Comparison of ENCODE assay signal across 13 cellular contexts in genomic region chr6:152575621-152576150, GRCh38.
DNase-seq lines count a peak whose midpoint lies in the region; ATAC-seq, FAIRE-seq and TF ChIP-seq lines count a peak whose summit lies in the region.
"Had no signal": no experiment of that assay in that cellular context is flagged by ENCODE, and none has a peak within 500 bp of the region (broad histone marks: within the 10 kb centered on the region; RNA-seq: fewer than 3 reads in every experiment).

No MANE protein-coding gene starts in this region.

- H3K9me3 Mint-ChIP-seq in HFFc6: no peaks in the 10 kb centered on the region
- no peaks in the 10 kb centered on the region for H3K9me3 Mint-ChIP-seq in activated CD4-positive, alpha-beta T cell treated with anti-CD3 and anti-CD28 coated beads, Interleukin-2, amount 10 ng/mL, durations not matched to agents 7 days and 5 days
- H3K9me3 Mint-ChIP-seq: activated naive CD4-positive, alpha-beta T cell treated with anti-CD3 and anti-CD28 coated beads, Interleukin-2, amount 10 ng/mL, durations not matched to agents 7 days and 5 days had no signal

- H4K20me1 ChIP-seq in keratinocyte (ENCODE audit: control insufficient read depth, extremely low read depth, insufficient read depth, low read length): no peaks in the 10 kb centered on the region

- 17 to 28% methylated on average over 4 of the region's 4 CpGs for WGBS in upper lobe of left lung, 2 donors

- no peak overlapping the region for H3K27ac ChIP-seq in keratinocyte (ENCODE audit: control insufficient read depth, insufficient read depth, low read length)
- H3K27ac ChIP-seq in upper lobe of left lung: peak overlapping the region; percentile 48 to 79 (median 62)

- H3K27me3 Mint-ChIP-seq in HFFc6 (ENCODE audit: insufficient read depth): no peaks in the 10 kb centered on the region
- H3K27me3 Mint-ChIP-seq in activated CD4-positive, alpha-beta T cell treated with anti-CD3 and anti-CD28 coated beads, Interleukin-2, amount 10 ng/mL, durations not matched to agents 7 days and 5 days: no peaks in the 10 kb centered on the region
- H3K27me3 Mint-ChIP-seq: activated naive CD4-positive, alpha-beta T cell treated with anti-CD3 and anti-CD28 coated beads, Interleukin-2, amount 10 ng/mL, durations not matched to agents 7 days and 5 days had no signal

- H3K9ac ChIP-seq in keratinocyte (ENCODE audit: control insufficient read depth, extremely low read depth, insufficient read depth, low read length): no peak overlapping the region

- H3K4me3 Mint-ChIP-seq in HFFc6: peak overlapping the region; percentile 25; the same call in 1 of the 2 replicates
- no peak overlapping the region for H3K4me3 Mint-ChIP-seq in activated CD4-positive, alpha-beta T cell treated with anti-CD3 and anti-CD28 coated beads, Interleukin-2, amount 10 ng/mL, durations not matched to agents 7 days and 5 days
- H3K4me3 Mint-ChIP-seq: activated naive CD4-positive, alpha-beta T cell treated with anti-CD3 and anti-CD28 coated beads, Interleukin-2, amount 10 ng/mL, durations not matched to agents 7 days and 5 days had no signal

- peaks cover 9% of the 10 kb centered on the region; the same call in 1 of the 2 replicates for H3K36me3 Mint-ChIP-seq in HFFc6 (ENCODE audit: low read depth)
- H3K36me3 Mint-ChIP-seq in activated CD4-positive, alpha-beta T cell treated with anti-CD3 and anti-CD28 coated beads, Interleukin-2, amount 10 ng/mL, durations not matched to agents 7 days and 5 days (ENCODE audit: low read depth): no peaks in the 10 kb centered on the region
- H3K36me3 Mint-ChIP-seq: activated naive CD4-positive, alpha-beta T cell treated with anti-CD3 and anti-CD28 coated beads, Interleukin-2, amount 10 ng/mL, durations not matched to agents 7 days and 5 days had no signal

- in situ Hi-C loops in astrocyte of the spinal cord (cut with HindIII; ENCODE audit: low sequenced_read_pairs): no loop called here

- peak; percentile 86 for FAIRE-seq in keratinocyte (lab: Jason Lieb, UNC)

- no peak overlapping the region for H2AFZ ChIP-seq in keratinocyte (ENCODE audit: control insufficient read depth, low read length)

- H3K9me3 ChIP-seq in keratinocyte (ENCODE audit: control insufficient read depth, low read depth, low read length) (no peaks in the 10 kb centered on the region), upper lobe of left lung (no peaks in the 10 kb centered on the region)

- DNase-seq in HFFc6 (peak; percentile 45), astrocyte of the spinal cord (ENCODE audit: low read depth, low spot score) (peak; percentile 16), keratinocyte (ENCODE audit: low read depth, low spot score) (peak; percentile 33), upper lobe of left lung (peak in 1 of 2 donors; percentile 52)
- DNase-seq in activated CD4-positive, alpha-beta T cell treated with anti-CD3 and anti-CD28 coated beads, Interleukin-2, amount 10 ng/mL, durations not matched to agents 7 days and 5 days: no peak
- no peak for DNase-seq in activated CD4-positive, CD25-positive, alpha-beta regulatory T cell (lab: John Stamatoyannopoulos, UW)
- DNase-seq: activated naive CD4-positive, alpha-beta T cell treated with anti-CD3 and anti-CD28 coated beads, Interleukin-2, amount 10 ng/mL, durations not matched to agents 7 days and 5 days; GF-D8; left cardiac atrium; NCI-H2029 treated with DMSO at 0.1 percent for 48 hours; RPMI8226 had no signal

- no peaks in the 10 kb centered on the region for H3K36me3 ChIP-seq in keratinocyte (ENCODE audit: control insufficient read depth in 2 of 2, extremely low read depth in 1 of 2, insufficient read depth in 2 of 2, low read length in 2 of 2)
- no peaks in the 10 kb centered on the region for H3K36me3 ChIP-seq in upper lobe of left lung

- H3K4me3 ChIP-seq in astrocyte of the spinal cord (ENCODE audit: low read depth, low read length) (no peak overlapping the region), keratinocyte (ENCODE audit: control insufficient read depth in 2 of 3, extremely low read depth in 1 of 3, insufficient read depth in 2 of 3, low read depth in 1 of 3, low read length in 3 of 3) (no peak overlapping the region), upper lobe of left lung (no peak overlapping the region)

- dilution Hi-C loops in keratinocyte (cut with MboI; ENCODE audit: extremely low pct_ligation_motif_present, low sequenced_read_pairs): no loop called here

- peak overlapping the region; percentile 43 for H3K4me2 ChIP-seq in keratinocyte (ENCODE audit: control insufficient read depth, extremely low read depth, insufficient read depth, low read depth, low read length)

- POLR2A ChIA-PET in activated CD4-positive, alpha-beta T cell treated with anti-CD3 and anti-CD28 coated beads, Interleukin-2, amount 10 ng/mL, durations not matched to agents 7 days and 5 days (lab: Charles Lee): no interaction called here

- H3K27me3 ChIP-seq in keratinocyte (ENCODE audit: control insufficient read depth, extremely low read depth, insufficient read depth, low read length): no peaks in the 10 kb centered on the region
- H3K27me3 ChIP-seq in upper lobe of left lung: no peaks in the 10 kb centered on the region

- peak in 1 of 4 donors; percentile 83 for TF ChIP-seq EP300 in upper lobe of left lung (IDR thresholded peaks at IDR 0.05)

- no peak for TF ChIP-seq POLR2A in upper lobe of left lung (IDR thresholded peaks at IDR 0.05)

- H3K79me2 ChIP-seq in keratinocyte (ENCODE audit: control insufficient read depth, insufficient read depth, low read length): no peaks in the 10 kb centered on the region

- CTCF ChIA-PET in activated CD4-positive, alpha-beta T cell treated with anti-CD3 and anti-CD28 coated beads, Interleukin-2, amount 10 ng/mL, durations not matched to agents 7 days and 5 days (lab: Charles Lee): interaction anchor here (0.6 kb wide), 1 partner anchor 57 kb away, joined by 3 read pairs; no protein-coding TSS in a partner anchor

- H3K4me1 ChIP-seq in keratinocyte (ENCODE audit: control insufficient read depth, extremely low read depth, insufficient read depth, low read length): peaks cover 28% of the 10 kb centered on the region
- H3K4me1 ChIP-seq in upper lobe of left lung: peaks cover 37 to 45% (median 45%) of the 10 kb centered on the region in 4 donors

- H3K27ac Mint-ChIP-seq in HFFc6: peak overlapping the region; percentile 45; the same call in 1 of the 2 replicates
- H3K27ac Mint-ChIP-seq in activated CD4-positive, alpha-beta T cell treated with anti-CD3 and anti-CD28 coated beads, Interleukin-2, amount 10 ng/mL, durations not matched to agents 7 days and 5 days: no peak overlapping the region
- H3K27ac Mint-ChIP-seq: activated naive CD4-positive, alpha-beta T cell treated with anti-CD3 and anti-CD28 coated beads, Interleukin-2, amount 10 ng/mL, durations not matched to agents 7 days and 5 days had no signal

- H3K9me1 ChIP-seq in keratinocyte (ENCODE audit: control insufficient read depth, extremely low read depth, insufficient read depth, low read length): no peaks in the 10 kb centered on the region

- TF ChIP-seq CTCF in HFFc6 (IDR thresholded peaks at IDR 0.05): no peak
- TF ChIP-seq CTCF in astrocyte of the spinal cord (IDR thresholded peaks at IDR 0.05; ENCODE audit: low read depth, low read length): no peak
- TF ChIP-seq CTCF in keratinocyte (optimal IDR thresholded peaks at IDR 0.05 in 1 of 3, IDR thresholded peaks at IDR 0.05 in 1 of 3, conservative IDR thresholded peaks at IDR 0.05 in 1 of 3; ENCODE audit: extremely low read depth in 1 of 3, insufficient read depth in 2 of 3, low read length in 3 of 3): no peak
- TF ChIP-seq CTCF in upper lobe of left lung (IDR thresholded peaks at IDR 0.05): no peak

- peak; percentile 73 for ATAC-seq in upper lobe of left lung (ENCODE audit: low FRiP score in 2 of 2)
- no peak for ATAC-seq in GM21737 (IDR thresholded peaks at IDR 0.05; ENCODE audit: unreplicated experiment)
- ATAC-seq in GM21390 (IDR thresholded peaks at IDR 0.05; ENCODE audit: unreplicated experiment): no peak

- peaks cover 61% of the 10 kb centered on the region for H3K4me1 Mint-ChIP-seq in HFFc6 (ENCODE audit: low read depth)
- no peaks in the 10 kb centered on the region for H3K4me1 Mint-ChIP-seq in activated CD4-positive, alpha-beta T cell treated with anti-CD3 and anti-CD28 coated beads, Interleukin-2, amount 10 ng/mL, durations not matched to agents 7 days and 5 days
- H3K4me1 Mint-ChIP-seq: activated naive CD4-positive, alpha-beta T cell treated with anti-CD3 and anti-CD28 coated beads, Interleukin-2, amount 10 ng/mL, durations not matched to agents 7 days and 5 days had no signal

Comparison
In these comparisons a context has a peak if more than half of its experiments do, and no peak if none do; other contexts are left out.
1. DNase-seq: peak in HFFc6 (single experiment), astrocyte of the spinal cord (single experiment) and keratinocyte (single experiment); none in activated CD4-positive, alpha-beta T cell treated with anti-CD3 and anti-CD28 coated beads, Interleukin-2, amount 10 ng/mL, durations not matched to agents 7 days and 5 days (single experiment) and activated CD4-positive, CD25-positive, alpha-beta regulatory T cell (0 of 4).
2. ATAC-seq: peak in upper lobe of left lung (2 of 2); none in GM21737 (single experiment) and GM21390 (single experiment).